ENCODE assay signal across 16 cellular contexts in genomic region chr11:102467853-102468580, GRCh38. TPM values are rescaled to one million over a fixed set of nuclear protein-coding genes. Genes with fewer than 3 reads are reported as not detected.
DNase-seq lines count a peak whose midpoint lies in the region; ATAC-seq, FAIRE-seq and TF ChIP-seq lines count a peak whose summit lies in the region.
"Had no signal": no experiment of that assay in that cellular context is flagged by ENCODE, and none has a peak within 500 bp of the region (broad histone marks: within the 10 kb centered on the region; RNA-seq: fewer than 3 reads in every experiment).

No MANE protein-coding gene starts in this region.

- FAIRE-seq in GM12891 (lab: Jason Lieb, UNC), result peak; percentile 64
- FAIRE-seq: GM18507 had no signal

- H3K27me3 Mint-ChIP-seq in CD4-positive, alpha-beta memory T cell, result no peaks in the 10 kb centered on the region
- no peaks in the 10 kb centered on the region for H3K27me3 Mint-ChIP-seq in activated naive CD8-positive, alpha-beta T cell treated with anti-CD3 and anti-CD28 coated beads, Interleukin-2, amount 10 ng/mL, durations not matched to agents 7 days and 5 days

- H3K4me3 ChIP-seq in CD4-positive, alpha-beta memory T cell (ENCODE audit: low read length in 2 of 2), result no peak overlapping the region
- H3K4me3 ChIP-seq in muscle layer of colon (ENCODE audit: low read depth in 1 of 2, low read length in 2 of 2), result peak overlapping the region in 1 of 2 donors; percentile 23

- CTCF ChIA-PET in CD4-positive, alpha-beta memory T cell (lab: Charles Lee; ENCODE audit: partially characterized antibody), result interaction anchor here (1.7 to 2.0 kb wide), 2 partner anchors 16 to 78 kb away, joined by 6 to 8 read pairs; no protein-coding TSS in a partner anchor

- no peak overlapping the region for H3K9ac ChIP-seq in muscle layer of colon (ENCODE audit: low read length)
- H3K9ac ChIP-seq: SK-N-SH had no signal

- POLR2A ChIA-PET in CD4-positive, alpha-beta memory T cell (lab: Charles Lee; ENCODE audit: partially characterized antibody), result interaction anchor here (1.3 to 2.8 kb wide), 4 partner anchors 8 to 92 kb away, joined by 3 to 26 read pairs (median 7); partner anchors contain the start of gene TMEM123
- POLR2A ChIA-PET in activated naive CD8-positive, alpha-beta T cell treated with anti-CD3 and anti-CD28 coated beads, Interleukin-2, amount 10 ng/mL, durations not matched to agents 7 days and 5 days (lab: Charles Lee), result interaction anchor here (1.3 kb wide), 1 partner anchor 8 kb away, joined by 4 read pairs; no protein-coding TSS in a partner anchor

- DNase-seq in CD4-positive, alpha-beta memory T cell, result no peak
- DNase-seq in GM12891 (ENCODE audit: insufficient read length, low spot score), result no peak
- no peak for DNase-seq in activated naive CD8-positive, alpha-beta T cell treated with anti-CD3 and anti-CD28 coated beads, Interleukin-2, amount 10 ng/mL, durations not matched to agents 7 days and 5 days
- no peak for DNase-seq in left ventricle myocardium superior
- no peak for DNase-seq in NCI-H1436 treated with DMSO at 0.1 percent for 48 hours (lab: John Stamatoyannopoulos, UW)
- no peak for DNase-seq in NCI-H1417 (lab: John Stamatoyannopoulos, UW)
- no peak for DNase-seq in amniotic stem cell (lab: John Stamatoyannopoulos, UW)
- DNase-seq: activated effector memory CD4-positive, alpha-beta T cell treated with Interleukin-2 at 50 U/mL for 16 hours; CD4-positive, CD25-positive, alpha-beta regulatory T cell; GOT3; NCI-H146; nephron progenitor cell; SK-N-SH; substantia nigra had no signal

- peaks cover 83% of the 10 kb centered on the region for H3K4me1 ChIP-seq in CD4-positive, alpha-beta memory T cell (ENCODE audit: insufficient read depth, low read length)
- peaks cover 57% of the 10 kb centered on the region for H3K4me1 ChIP-seq in muscle layer of colon (ENCODE audit: insufficient read depth, low read length)

- no peak for TF ChIP-seq POLR2A in GM12891 (IDR thresholded peaks at IDR 0.05; ENCODE audit: low read depth, low read length)

- intact Hi-C loops in CD4-positive, alpha-beta memory T cell (cut with micrococcal nuclease), result no loop called here
- intact Hi-C loops in left ventricle myocardium superior (cut with micrococcal nuclease), result no loop called here

- H3K36me3 ChIP-seq in CD4-positive, alpha-beta memory T cell (ENCODE audit: insufficient read depth, low read length), result no peaks in the 10 kb centered on the region
- H3K36me3 ChIP-seq in muscle layer of colon (ENCODE audit: insufficient read depth, low read length), result no peaks in the 10 kb centered on the region

- peak overlapping the region in 5 of 7 donors; percentile 8 to 72 (median 22) for H3K27ac Mint-ChIP-seq in CD4-positive, alpha-beta memory T cell
- no peak overlapping the region for H3K27ac Mint-ChIP-seq in activated naive CD8-positive, alpha-beta T cell treated with anti-CD3 and anti-CD28 coated beads, Interleukin-2, amount 10 ng/mL, durations not matched to agents 7 days and 5 days
- H3K27ac Mint-ChIP-seq: nephron progenitor cell had no signal

- peak overlapping the region in 7 of 8 donors; percentile 12 to 78 (median 51) for H3K4me3 Mint-ChIP-seq in CD4-positive, alpha-beta memory T cell
- peak overlapping the region; percentile 50 for H3K4me3 Mint-ChIP-seq in activated naive CD8-positive, alpha-beta T cell treated with anti-CD3 and anti-CD28 coated beads, Interleukin-2, amount 10 ng/mL, durations not matched to agents 7 days and 5 days
- H3K4me3 Mint-ChIP-seq: nephron progenitor cell had no signal

- peaks cover 60 to 90% (median 76%) of the 10 kb centered on the region in 4 donors for H3K4me1 Mint-ChIP-seq in CD4-positive, alpha-beta memory T cell
- H3K4me1 Mint-ChIP-seq in activated naive CD8-positive, alpha-beta T cell treated with anti-CD3 and anti-CD28 coated beads, Interleukin-2, amount 10 ng/mL, durations not matched to agents 7 days and 5 days, result peaks cover 70% of the 10 kb centered on the region
- H3K4me1 Mint-ChIP-seq: nephron progenitor cell had no signal

- H3K27ac ChIP-seq in CD4-positive, alpha-beta memory T cell (ENCODE audit: low read depth, low read length), result no peak overlapping the region
- H3K27ac ChIP-seq in muscle layer of colon (ENCODE audit: low read depth, low read length), result peak overlapping the region; percentile 60

- no peaks in the 10 kb centered on the region for H3K27me3 ChIP-seq in CD4-positive, alpha-beta memory T cell (ENCODE audit: insufficient read depth, low read length)
- H3K27me3 ChIP-seq in muscle layer of colon (ENCODE audit: control insufficient read depth in 1 of 2, insufficient read depth in 2 of 2, low read length in 2 of 2), result no peaks in the 10 kb centered on the region

- ATAC-seq in activated naive CD8-positive, alpha-beta T cell treated with anti-CD3 and anti-CD28 coated beads, Interleukin-2, amount 10 ng/mL, durations not matched to agents 7 days and 5 days (ENCODE audit: low read depth), result no peak
- ATAC-seq in left ventricle myocardium superior, result no peak

- no peaks in the 10 kb centered on the region for H3K9me3 Mint-ChIP-seq in CD4-positive, alpha-beta memory T cell
- H3K9me3 Mint-ChIP-seq in activated naive CD8-positive, alpha-beta T cell treated with anti-CD3 and anti-CD28 coated beads, Interleukin-2, amount 10 ng/mL, durations not matched to agents 7 days and 5 days, result peaks cover 2% of the 10 kb centered on the region
- H3K9me3 Mint-ChIP-seq: CD4-positive, CD25-positive, alpha-beta regulatory T cell; nephron progenitor cell had no signal

- H3K36me3 Mint-ChIP-seq in CD4-positive, alpha-beta memory T cell, result no peaks in the 10 kb centered on the region
- H3K36me3 Mint-ChIP-seq in activated naive CD8-positive, alpha-beta T cell treated with anti-CD3 and anti-CD28 coated beads, Interleukin-2, amount 10 ng/mL, durations not matched to agents 7 days and 5 days, result peaks cover 6% of the 10 kb centered on the region
- H3K36me3 Mint-ChIP-seq: CD4-positive, CD25-positive, alpha-beta regulatory T cell had no signal

- H3K9me3 ChIP-seq in CD4-positive, alpha-beta memory T cell (ENCODE audit: control insufficient read depth in 1 of 2, low read length in 2 of 2), result no peaks in the 10 kb centered on the region
- no peaks in the 10 kb centered on the region for H3K9me3 ChIP-seq in muscle layer of colon (ENCODE audit: low read length)
- H3K9me3 ChIP-seq: SK-N-SH had no signal

TF ChIP-seq in GM12891, 5 proteins besides CTCF, POLR2A, EP300 and RAD21:
- TF ChIP-seq SPI1 (IDR thresholded peaks at IDR 0.05; ENCODE audit: low read depth, low read length) (no peak), TAF1 (IDR thresholded peaks at IDR 0.05; ENCODE audit: low read depth, low read length) (no peak), PAX5 (IDR thresholded peaks at IDR 0.05; ENCODE audit: insufficient read depth, low read length, severe bottlenecking) (no peak), POU2F2 (IDR thresholded peaks at IDR 0.05; ENCODE audit: low read depth, low read length) (no peak)

RNA-seq across cellular contexts. Expression of gene TMEM123, which starts 15.5 kb away (rescaled TPM):
- 100 to 1,000 TPM; 383 to 397 TPM for total RNA-seq in CD4-positive, alpha-beta memory T cell
- polyA plus RNA-seq in CD4-positive, alpha-beta memory T cell, result 100 to 1,000 TPM; 752 to 839 TPM
- polyA plus RNA-seq in GM12891 (2012; ENCODE audit: low read depth, missing spikeins), result 62.2 TPM
- 100 to 1,000 TPM; 490 to 493 TPM for total RNA-seq in activated naive CD8-positive, alpha-beta T cell treated with anti-CD3 and anti-CD28 coated beads, Interleukin-2, amount 10 ng/mL, durations not matched to agents 7 days and 5 days
- total RNA-seq in left ventricle myocardium superior, result 75.9 TPM
